In genomic region chr15:77496710-77497107, GRCh38 we compare ENCODE assay signal across 1 cellular context.
TF ChIP-seq lines count a peak whose summit lies in the region.

No MANE protein-coding gene starts in this region.

TF ChIP-seq in HEK293, 187 proteins besides CTCF, POLR2A, EP300 and RAD21 (continued from another document):
- 0 out of 2 replicates have a peak, but pooled peaks have one; percentile 26 for TF ChIP-seq KLF8 (tag by site-specific recombination; IDR thresholded peaks at IDR 0.05)
- TF ChIP-seq ZNF629 (tag by site-specific recombination; IDR thresholded peaks at IDR 0.05) = no peak
- peak; percentile 57; the same call in 1 of the 2 replicates for TF ChIP-seq ZNF561 (tag by site-specific recombination; IDR thresholded peaks at IDR 0.05; ENCODE audit: borderline replicate concordance)
- no peak for TF ChIP-seq ZNF843 (tag by site-specific recombination; IDR thresholded peaks at IDR 0.05)
- no peak for TF ChIP-seq ZNF521 (tag by site-specific recombination; IDR thresholded peaks at IDR 0.05)
- TF ChIP-seq SP7 (tag by site-specific recombination; IDR thresholded peaks at IDR 0.05) = 0 out of 2 replicates have a peak, but pooled peaks have one; percentile 36
- TF ChIP-seq SCRT2 (tag by site-specific recombination; IDR thresholded peaks at IDR 0.05) = peak; percentile 70
- no peak for TF ChIP-seq HOXD13 (CRISPR knock-in tag; IDR thresholded peaks at IDR 0.05; ENCODE audit: borderline replicate concordance)
- TF ChIP-seq, protein P1, sequence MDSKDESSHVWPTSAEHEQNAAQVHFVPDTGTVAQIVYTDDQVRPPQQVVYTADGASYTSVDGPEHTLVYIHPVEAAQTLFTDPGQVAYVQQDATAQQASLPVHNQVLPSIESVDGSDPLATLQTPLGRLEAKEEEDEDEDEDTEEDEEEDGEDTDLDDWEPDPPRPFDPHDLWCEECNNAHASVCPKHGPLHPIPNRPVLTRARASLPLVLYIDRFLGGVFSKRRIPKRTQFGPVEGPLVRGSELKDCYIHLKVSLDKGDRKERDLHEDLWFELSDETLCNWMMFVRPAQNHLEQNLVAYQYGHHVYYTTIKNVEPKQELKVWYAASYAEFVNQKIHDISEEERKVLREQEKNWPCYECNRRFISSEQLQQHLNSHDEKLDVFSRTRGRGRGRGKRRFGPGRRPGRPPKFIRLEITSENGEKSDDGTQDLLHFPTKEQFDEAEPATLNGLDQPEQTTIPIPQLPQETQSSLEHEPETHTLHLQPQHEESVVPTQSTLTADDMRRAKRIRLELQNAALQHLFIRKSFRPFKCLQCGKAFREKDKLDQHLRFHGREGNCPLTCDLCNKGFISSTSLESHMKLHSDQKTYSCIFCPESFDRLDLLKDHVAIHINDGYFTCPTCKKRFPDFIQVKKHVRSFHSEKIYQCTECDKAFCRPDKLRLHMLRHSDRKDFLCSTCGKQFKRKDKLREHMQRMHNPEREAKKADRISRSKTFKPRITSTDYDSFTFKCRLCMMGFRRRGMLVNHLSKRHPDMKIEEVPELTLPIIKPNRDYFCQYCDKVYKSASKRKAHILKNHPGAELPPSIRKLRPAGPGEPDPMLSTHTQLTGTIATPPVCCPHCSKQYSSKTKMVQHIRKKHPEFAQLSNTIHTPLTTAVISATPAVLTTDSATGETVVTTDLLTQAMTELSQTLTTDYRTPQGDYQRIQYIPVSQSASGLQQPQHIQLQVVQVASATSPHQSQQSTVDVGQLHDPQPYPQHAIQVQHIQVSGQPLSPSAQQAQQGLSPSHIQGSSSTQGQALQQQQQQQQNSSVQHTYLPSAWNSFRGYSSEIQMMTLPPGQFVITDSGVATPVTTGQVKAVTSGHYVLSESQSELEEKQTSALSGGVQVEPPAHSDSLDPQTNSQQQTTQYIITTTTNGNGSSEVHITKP (tag by site-specific recombination; IDR thresholded peaks at IDR 0.05) = no peak
- no peak for TF ChIP-seq TCF7L2 (IDR thresholded peaks at IDR 0.05; ENCODE audit: borderline replicate concordance, low read depth, low read length)
- no peak for TF ChIP-seq YY1 (tag by site-specific recombination; IDR thresholded peaks at IDR 0.05)
- peak; percentile 86 for TF ChIP-seq ZNF654 (tag by site-specific recombination; IDR thresholded peaks at IDR 0.05; ENCODE audit: low read depth)
- peak; percentile 31; the same call in 1 of the 2 replicates for TF ChIP-seq ZBTB20 (tag by site-specific recombination; IDR thresholded peaks at IDR 0.05)
- TF ChIP-seq ZNF302 (tag by site-specific recombination; IDR thresholded peaks at IDR 0.05; ENCODE audit: low read depth) = no peak
- TF ChIP-seq, protein P2, sequence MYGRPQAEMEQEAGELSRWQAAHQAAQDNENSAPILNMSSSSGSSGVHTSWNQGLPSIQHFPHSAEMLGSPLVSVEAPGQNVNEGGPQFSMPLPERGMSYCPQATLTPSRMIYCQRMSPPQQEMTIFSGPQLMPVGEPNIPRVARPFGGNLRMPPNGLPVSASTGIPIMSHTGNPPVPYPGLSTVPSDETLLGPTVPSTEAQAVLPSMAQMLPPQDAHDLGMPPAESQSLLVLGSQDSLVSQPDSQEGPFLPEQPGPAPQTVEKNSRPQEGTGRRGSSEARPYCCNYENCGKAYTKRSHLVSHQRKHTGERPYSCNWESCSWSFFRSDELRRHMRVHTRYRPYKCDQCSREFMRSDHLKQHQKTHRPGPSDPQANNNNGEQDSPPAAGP (tag by site-specific recombination; IDR thresholded peaks at IDR 0.05) = no peak
